In the genomic region with DNA sequence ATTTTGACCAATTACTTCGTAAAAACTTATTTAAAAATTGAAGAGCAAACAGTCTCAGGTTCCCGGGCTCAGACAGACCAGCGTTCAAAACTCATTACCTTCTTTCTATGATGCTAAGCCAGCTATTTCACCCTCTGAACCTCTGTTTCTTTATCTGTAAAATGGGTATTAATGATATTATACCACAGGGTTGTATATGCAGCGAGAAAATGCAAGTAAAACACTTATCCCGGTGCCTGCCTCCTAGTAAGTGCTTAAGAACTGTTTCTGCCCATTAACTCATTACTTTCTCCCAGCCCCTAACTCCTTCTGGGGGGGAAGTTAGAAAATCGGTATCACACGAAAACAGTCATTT, we compare ENCODE assay signal across 1 cellular context.
TF ChIP-seq lines count a peak whose summit lies in the region.

No MANE protein-coding gene starts in this region.

TF ChIP-seq in H1, 55 proteins besides CTCF, POLR2A, EP300 and RAD21:
- TF ChIP-seq EGR1 (IDR thresholded peaks at IDR 0.05; ENCODE audit: borderline replicate concordance, low read depth, low read length) = no peak
- no peak for TF ChIP-seq CEBPB (IDR thresholded peaks at IDR 0.05; ENCODE audit: low read depth, low read length)
- TF ChIP-seq SAP30 (IDR thresholded peaks at IDR 0.05; ENCODE audit: insufficient read depth, insufficient replicate concordance, low read length) = no peak
- TF ChIP-seq KDM1A (IDR thresholded peaks at IDR 0.05; ENCODE audit: borderline replicate concordance, low read length) = peak; percentile 100
- peak in 1 of 2 experiments; percentile 100; a peak in 1 of 4 replicates for TF ChIP-seq HDAC2 (IDR thresholded peaks at IDR 0.05; ENCODE audit: borderline replicate concordance in 1 of 2, low read depth in 2 of 2, low read length in 2 of 2)
- TF ChIP-seq SIX5 (IDR thresholded peaks at IDR 0.05; ENCODE audit: low read depth, low read length) = no peak
- no peak for TF ChIP-seq TAF1 (IDR thresholded peaks at IDR 0.05; ENCODE audit: low read depth, low read length)
- TF ChIP-seq TCF12 (IDR thresholded peaks at IDR 0.05; ENCODE audit: low read depth, low read length) = no peak
- TF ChIP-seq CBX5 (IDR thresholded peaks at IDR 0.05; ENCODE audit: low read depth, low read length) = no peak
- no peak for TF ChIP-seq CHD1 (IDR thresholded peaks at IDR 0.05; ENCODE audit: low read depth, low read length)
- no peak for TF ChIP-seq SP4 (IDR thresholded peaks at IDR 0.05; ENCODE audit: low read length)
- no peak for TF ChIP-seq BACH1 (IDR thresholded peaks at IDR 0.05; ENCODE audit: low read length)
- TF ChIP-seq, protein P1, sequence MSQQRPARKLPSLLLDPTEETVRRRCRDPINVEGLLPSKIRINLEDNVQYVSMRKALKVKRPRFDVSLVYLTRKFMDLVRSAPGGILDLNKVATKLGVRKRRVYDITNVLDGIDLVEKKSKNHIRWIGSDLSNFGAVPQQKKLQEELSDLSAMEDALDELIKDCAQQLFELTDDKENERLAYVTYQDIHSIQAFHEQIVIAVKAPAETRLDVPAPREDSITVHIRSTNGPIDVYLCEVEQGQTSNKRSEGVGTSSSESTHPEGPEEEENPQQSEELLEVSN (IDR thresholded peaks at IDR 0.05) = no peak
